ENCODE assay signal across 15 cellular contexts in genomic region chr11:33725496-33725895, GRCh38. TPM values are rescaled to one million over a fixed set of nuclear protein-coding genes. Genes with fewer than 3 reads are reported as not detected.
A peak's percentile ranks its signal among the peaks of the same experiment; 100 is the strongest.
DNase-seq lines count a peak whose midpoint lies in the region; ATAC-seq, FAIRE-seq and TF ChIP-seq lines count a peak whose summit lies in the region.
"Had no signal": no experiment of that assay in that cellular context is flagged by ENCODE, and none has a peak within 500 bp of the region (broad histone marks: within the 10 kb centered on the region; RNA-seq: fewer than 3 reads in every experiment).

No MANE protein-coding gene starts in this region.

- no peak for TF ChIP-seq EP300 in stomach (IDR thresholded peaks at IDR 0.05)

- TF ChIP-seq POLR2A in stomach (IDR thresholded peaks at IDR 0.05) (no peak), H54 (IDR thresholded peaks at IDR 0.05; ENCODE audit: low read depth, low read length) (no peak)

- no TSS peak for BruUV-seq in Calu3 (replicated peaks; lab: Mats Ljungman, UMichigan)

- peak overlapping the region; percentile 49 for H3K4me3 Mint-ChIP-seq in Calu3 (ENCODE audit: low read depth, unreplicated experiment)

- DNase-seq in Calu3 = no peak
- no peak for DNase-seq in left lung
- no peak for DNase-seq in stomach
- DNase-seq in LoVo (ENCODE audit: low spot score) = no peak
- DNase-seq in H54 (ENCODE audit: insufficient read length, low spot score) = no peak
- no peak for DNase-seq in NCI-H526 treated with DMSO at 0.1 percent for 48 hours (lab: John Stamatoyannopoulos, UW)
- DNase-seq: activated gamma-delta T cell; central memory CD4-positive, alpha-beta T cell; NCI-H1694 treated with DMSO at 0.1 percent for 48 hours; NCI-H446 treated with DMSO at 0.1 percent for 48 hours had no signal

- H3K27me3 ChIP-seq in left lung (no peaks in the 10 kb centered on the region), stomach (no peaks in the 10 kb centered on the region)

- intact Hi-C loops in Calu3 (cut with micrococcal nuclease; ENCODE audit: unreplicated experiment) = no loop called here
- intact Hi-C loops in left lung (cut with DNase I) = no loop called here
- intact Hi-C loops in stomach (cut with DNase I; ENCODE audit: low total_unique reads) = no loop called here

- H3K36me3 ChIP-seq in left lung = peaks cover 0 to 25% of the 10 kb centered on the region in 2 donors
- peaks cover 17 to 29% (median 21%) of the 10 kb centered on the region in 4 donors for H3K36me3 ChIP-seq in stomach

- H3K9me3 Mint-ChIP-seq in Calu3 (ENCODE audit: low read depth, unreplicated experiment) = no peaks in the 10 kb centered on the region

- no peak overlapping the region for H3K4me3 ChIP-seq in left lung
- H3K4me3 ChIP-seq in stomach = no peak overlapping the region

- 71 to 89% (median 82%) methylated on average over 5 of the region's 5 CpGs for WGBS in adipose tissue, 3 donors
- 76 to 95% (median 81%) methylated on average over 5 of the region's 5 CpGs for WGBS in stomach, 5 donors

- H3K4me1 ChIP-seq in left lung = peaks cover 40 to 82% of the 10 kb centered on the region in 2 donors
- peaks cover 28 to 86% (median 59%) of the 10 kb centered on the region in 4 donors for H3K4me1 ChIP-seq in stomach

- H3K36me3 Mint-ChIP-seq in Calu3 (ENCODE audit: insufficient read depth, unreplicated experiment) = peaks cover 96% of the 10 kb centered on the region

- peaks cover 97% of the 10 kb centered on the region for H3K4me1 Mint-ChIP-seq in Calu3 (ENCODE audit: low read depth, unreplicated experiment)

- no peaks in the 10 kb centered on the region for H3K9me3 ChIP-seq in left lung
- no peaks in the 10 kb centered on the region for H3K9me3 ChIP-seq in stomach

- peak overlapping the region; percentile 83 for H3K27ac Mint-ChIP-seq in Calu3 (ENCODE audit: unreplicated experiment)

- H3K27me3 Mint-ChIP-seq in Calu3 (ENCODE audit: unreplicated experiment) = no peaks in the 10 kb centered on the region

- CTCF ChIA-PET in Calu3 (lab: Charles Lee) = interaction anchor here (1.0 to 1.3 kb wide), 3 partner anchors 9 to 33 kb away, joined by 3 to 4 read pairs (median 3); no protein-coding TSS in a partner anchor

- peak overlapping the region; percentile 38 for H3K27ac ChIP-seq in adipose tissue (ENCODE audit: low read depth, low read length)
- H3K27ac ChIP-seq in left lung = peak overlapping the region; percentile 88
- H3K27ac ChIP-seq in stomach = peak overlapping the region in 3 of 5 donors; percentile 77 to 85 (median 79)

- no peak for ATAC-seq in left lung
- no peak for ATAC-seq in HG02884 (IDR thresholded peaks at IDR 0.05; ENCODE audit: unreplicated experiment)
- ATAC-seq: esophagus mucosa had no signal

- FAIRE-seq in H54 (lab: Jason Lieb, UNC) = no peak

- TF ChIP-seq CTCF in Calu3 (IDR thresholded peaks at IDR 0.05; ENCODE audit: unreplicated experiment) (no peak), left lung (IDR thresholded peaks at IDR 0.05) (no peak), stomach (IDR thresholded peaks at IDR 0.05) (no peak)

RNA-seq across cellular contexts. Expression of gene CD59, which starts 10.7 kb away (rescaled TPM):
- total RNA-seq in Calu3 (2022) (1,185 and 1,281 TPM in 2 replicates), left lung (1,000 to 10,000 TPM in 1 of 2 donors, 100 to 1,000 TPM in 1; 928 to 1,244 TPM), stomach (100 to 1,000 TPM in 3 of 5 donors, 10 to 100 TPM in 1, 1 to 10 TPM in 1; 6.4 to 225 (median 111) TPM)
- polyA plus RNA-seq in adipose tissue (100 to 1,000 TPM in 2 of 3 donors, 10 to 100 TPM in 1; 93.3 to 524 (median 148) TPM), stomach (100 to 1,000 TPM in 2 of 3 donors, 10 to 100 TPM in 1; 89.1 to 200 (median 166) TPM)

RNA-seq across cellular contexts. Expression of gene C11orf91, which starts 24.9 kb away (rescaled TPM):
- total RNA-seq in Calu3 (2022) (5.8 and 7.6 TPM in 2 replicates), left lung (1 to 10 TPM in 1 of 2 donors, not detected in 1; 2.2 TPM), stomach (not detected)
- polyA plus RNA-seq in adipose tissue (under 1 TPM in 1 of 3 donors, not detected in 2; 0.40 TPM), stomach (not detected)
- total RNA-seq: left lobe of liver, omental fat pad had no signal

RNA-seq across cellular contexts. Expression of gene FBXO3, which starts 48.8 kb away (rescaled TPM):
- total RNA-seq in Calu3 (2022) = 24.3 and 27.8 TPM in 2 replicates
- polyA plus RNA-seq in adipose tissue = 10 to 100 TPM; 17.2 to 27.3 (median 21.4) TPM
- 10 to 100 TPM; 25.9 to 30.5 TPM for total RNA-seq in left lung
- 10 to 100 TPM in 4 of 5 donors, 1 to 10 TPM in 1; 4.9 to 63.0 (median 25.9) TPM for total RNA-seq in stomach
- polyA plus RNA-seq in stomach = 10 to 100 TPM; 14.5 to 25.7 (median 16.2) TPM

Comparison
In these comparisons a context has a peak if more than half of its experiments do, and no peak if none do; other contexts are left out.
1. H3K27ac ChIP-seq: peak in every context shown above with its lines; median percentile 88 in left lung; 79 in stomach; 38 in adipose tissue.